In the genomic region with DNA sequence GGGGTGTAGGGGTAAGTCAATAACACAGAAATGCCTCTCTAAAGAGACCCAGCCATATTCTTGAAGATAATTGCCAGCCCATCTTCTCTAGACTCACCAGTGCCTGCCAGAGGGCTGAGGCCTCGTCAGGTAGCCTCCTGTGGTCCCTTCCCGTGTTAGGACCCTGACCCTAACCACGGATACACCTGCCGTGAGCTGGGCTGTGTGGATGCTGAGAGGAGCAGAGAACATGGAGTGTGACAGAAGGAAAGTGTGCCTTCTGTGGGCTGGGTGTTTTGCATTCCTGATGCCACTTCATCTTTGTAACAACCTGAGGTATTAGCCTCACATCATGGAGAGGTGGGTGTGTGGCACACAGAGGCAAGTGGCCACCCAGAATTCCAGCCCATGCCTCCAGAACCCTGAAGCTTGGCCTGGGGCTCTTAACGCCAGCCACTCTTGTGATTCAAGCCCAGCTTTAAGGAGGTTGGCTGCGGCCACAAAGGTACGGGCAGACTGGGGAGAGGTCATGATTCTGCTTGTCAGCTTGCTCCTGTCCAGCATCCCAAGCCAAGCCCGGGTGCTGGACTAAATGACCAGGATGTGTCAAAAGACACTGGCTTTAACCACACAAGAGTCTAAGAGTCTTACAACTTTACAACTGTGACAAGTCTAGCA, we compare ENCODE assay signal across 17 cellular contexts.
"Had no signal": no experiment of that assay in that cellular context is flagged by ENCODE, and none has a peak within 500 bp of the region (broad histone marks: within the 10 kb centered on the region; RNA-seq: fewer than 3 reads in every experiment).

No MANE protein-coding gene starts in this region.

- H3K4me1 ChIP-seq: breast epithelium, pancreas, right lobe of liver had no signal

- H3K4me1 Mint-ChIP-seq: activated CD4-positive, alpha-beta memory T cell treated with anti-CD3 and anti-CD28 coated beads, Interleukin-2, amount 10 ng/mL, durations not matched to agents 7 days and 5 days; activated CD4-positive, alpha-beta T cell treated with anti-CD3 and anti-CD28 coated beads, Interleukin-2, amount 10 ng/mL, durations not matched to agents 24 days and 14 days; activated naive CD4-positive, alpha-beta T cell treated with anti-CD3 and anti-CD28 coated beads, Interleukin-2, amount 50 U/mL, for 24 hours; memory B cell had no signal

- H3K27me3 ChIP-seq: breast epithelium, neutrophil, pancreas, right lobe of liver, stomach, suprapubic skin, tibial nerve, uterus had no signal

- H3K27me3 Mint-ChIP-seq: activated naive CD4-positive, alpha-beta T cell treated with anti-CD3 and anti-CD28 coated beads, Interleukin-2, amount 50 U/mL, for 24 hours; memory B cell had no signal

- H3K36me3 ChIP-seq: breast epithelium, neutrophil, pancreas, right lobe of liver, stomach, suprapubic skin, tibial nerve, uterus had no signal

- H3K27ac Mint-ChIP-seq: activated CD4-positive, alpha-beta memory T cell treated with anti-CD3 and anti-CD28 coated beads, Interleukin-2, amount 10 ng/mL, durations not matched to agents 7 days and 5 days; activated CD4-positive, alpha-beta T cell treated with anti-CD3 and anti-CD28 coated beads, Interleukin-2, amount 10 ng/mL, durations not matched to agents 24 days and 14 days; activated naive CD4-positive, alpha-beta T cell treated with anti-CD3 and anti-CD28 coated beads, Interleukin-2, amount 50 U/mL, for 24 hours; activated T-helper 1 cell treated with anti-CD3 and anti-CD28 coated beads, Interleukin-12 subunit alpha, Interleukin-12 subunit beta, Interleukin-2, Interleukin-4 antibody, amounts not matched to agents 30 ng/mL and 10 ng/mL and 1 ng/mL, durations not matched to agents 14 hours and 24 hours and 36 hours; memory B cell; nephron had no signal

- FAIRE-seq: pancreas had no signal

- H3K36me3 Mint-ChIP-seq: activated naive CD4-positive, alpha-beta T cell treated with anti-CD3 and anti-CD28 coated beads, Interleukin-2, amount 50 U/mL, for 24 hours; memory B cell had no signal

- H3K4me3 Mint-ChIP-seq: activated CD4-positive, alpha-beta memory T cell treated with anti-CD3 and anti-CD28 coated beads, Interleukin-2, amount 10 ng/mL, durations not matched to agents 7 days and 5 days; activated CD4-positive, alpha-beta T cell treated with anti-CD3 and anti-CD28 coated beads, Interleukin-2, amount 10 ng/mL, durations not matched to agents 24 days and 14 days; activated naive CD4-positive, alpha-beta T cell treated with anti-CD3 and anti-CD28 coated beads, Interleukin-2, amount 50 U/mL, for 24 hours; activated T-helper 1 cell treated with anti-CD3 and anti-CD28 coated beads, Interleukin-12 subunit alpha, Interleukin-12 subunit beta, Interleukin-2, Interleukin-4 antibody, amounts not matched to agents 30 ng/mL and 10 ng/mL and 1 ng/mL, durations not matched to agents 14 hours and 24 hours and 36 hours; memory B cell; nephron had no signal

- H3K9me3 ChIP-seq: breast epithelium, neutrophil, pancreas, right lobe of liver, stomach, suprapubic skin, tibial nerve, uterus had no signal

- H3K9me3 Mint-ChIP-seq: activated CD4-positive, alpha-beta memory T cell treated with anti-CD3 and anti-CD28 coated beads, Interleukin-2, amount 10 ng/mL, durations not matched to agents 7 days and 5 days; activated CD4-positive, alpha-beta T cell treated with anti-CD3 and anti-CD28 coated beads, Interleukin-2, amount 10 ng/mL, durations not matched to agents 24 days and 14 days; activated naive CD4-positive, alpha-beta T cell treated with anti-CD3 and anti-CD28 coated beads, Interleukin-2, amount 50 U/mL, for 24 hours; activated T-helper 1 cell treated with anti-CD3 and anti-CD28 coated beads, Interleukin-12 subunit alpha, Interleukin-12 subunit beta, Interleukin-2, Interleukin-4 antibody, amounts not matched to agents 30 ng/mL and 10 ng/mL and 1 ng/mL, durations not matched to agents 14 hours and 24 hours and 36 hours; memory B cell; nephron had no signal

- H3K4me3 ChIP-seq: breast epithelium, pancreas, right lobe of liver, skin epidermis, stomach, suprapubic skin, tibial nerve, uterus had no signal

- DNase-seq: activated CD4-positive, alpha-beta memory T cell treated with anti-CD3 and anti-CD28 coated beads, Interleukin-2, amount 10 ng/mL, durations not matched to agents 7 days and 5 days; activated gamma-delta T cell treated with Interleukin-2 at 50 U/mL for 16 hours; cortex of kidney had no signal

- H3K27ac ChIP-seq: breast epithelium, neutrophil, pancreas, right lobe of liver, skin epidermis, stomach, suprapubic skin, tibial nerve, uterus had no signal
